In genomic region chr1:5993553-5994510, GRCh38 we compare ENCODE assay signal across 8 cellular contexts. TPM values are rescaled to one million over a fixed set of nuclear protein-coding genes. Genes with fewer than 3 reads are reported as not detected.
DNase-seq lines count a peak whose midpoint lies in the region; ATAC-seq, FAIRE-seq and TF ChIP-seq lines count a peak whose summit lies in the region.

No MANE protein-coding gene starts in this region.

- H3K4me1 ChIP-seq in SJSA1 (replicated peaks) (peaks cover 12% of the 10 kb centered on the region), duodenal mucosa (ENCODE audit: control insufficient read depth in 1 of 2, insufficient read depth in 2 of 2, low read length in 2 of 2) (peaks cover 13 to 25% of the 10 kb centered on the region in 2 donors), neutrophil (ENCODE audit: control insufficient read depth in 1 of 2, insufficient read depth in 1 of 2, low read depth in 1 of 2, low read length in 1 of 2) (peaks cover 35 to 40% of the 10 kb centered on the region in 2 experiments)

- no peaks in the 10 kb centered on the region for H3K27me3 ChIP-seq in SJSA1 (replicated peaks)
- H3K27me3 ChIP-seq in duodenal mucosa (ENCODE audit: control insufficient read depth in 1 of 2, insufficient read depth in 2 of 2, low read length in 2 of 2): peaks cover 11 to 13% of the 10 kb centered on the region in 2 donors
- H3K27me3 ChIP-seq in neutrophil: no peaks in the 10 kb centered on the region

- no peak for TF ChIP-seq CTCF in neutrophil (IDR thresholded peaks at IDR 0.05)

- TF ChIP-seq POLR2A in GM12891 (IDR thresholded peaks at IDR 0.05; ENCODE audit: low read depth, low read length): no peak

- no peak overlapping the region for H3K9ac ChIP-seq in duodenal mucosa (ENCODE audit: low read depth in 1 of 2, low read length in 2 of 2)

- H3K36me3 ChIP-seq in SJSA1: no peaks in the 10 kb centered on the region
- H3K36me3 ChIP-seq in duodenal mucosa (ENCODE audit: control insufficient read depth in 1 of 2, insufficient read depth in 2 of 2, low read length in 2 of 2): no peaks in the 10 kb centered on the region
- peaks cover 20% of the 10 kb centered on the region for H3K36me3 ChIP-seq in neutrophil

- ATAC-seq in HG03439 (IDR thresholded peaks at IDR 0.05; ENCODE audit: unreplicated experiment): no peak
- no peak for ATAC-seq in GM18520 (IDR thresholded peaks at IDR 0.05; ENCODE audit: unreplicated experiment)

- H3K27ac ChIP-seq in SJSA1 (no peak overlapping the region), duodenal mucosa (ENCODE audit: low read depth, low read length) (no peak overlapping the region), neutrophil (peak overlapping the region; percentile 95)

- peak overlapping the region; percentile 64 for H3K4me3 ChIP-seq in SJSA1
- peak overlapping the region; percentile 69 to 78 for H3K4me3 ChIP-seq in duodenal mucosa (ENCODE audit: low read depth in 1 of 2, low read length in 2 of 2)
- peak overlapping the region; percentile 86 to 98 for H3K4me3 ChIP-seq in neutrophil (ENCODE audit: low read depth in 1 of 2, low read length in 1 of 2)

- FAIRE-seq in GM12891 (lab: Jason Lieb, UNC): peak; percentile 20

- H3K9me3 ChIP-seq in SJSA1 (replicated peaks) (no peaks in the 10 kb centered on the region), duodenal mucosa (ENCODE audit: control insufficient read depth in 1 of 2, low read length in 2 of 2) (no peaks in the 10 kb centered on the region), neutrophil (no peaks in the 10 kb centered on the region)

- DNase-seq in GM12891 (ENCODE audit: insufficient read length, low spot score) (no peak), SJSA1 (ENCODE audit: low read depth in 1 of 2, low spot score in 2 of 2) (no peak), GF-D8 (lab: John Stamatoyannopoulos, UW) (no peak), NCI-H446 (lab: John Stamatoyannopoulos, UW) (no peak)

TF ChIP-seq in GM12891, 5 proteins besides CTCF, POLR2A, EP300 and RAD21:
- no peak for TF ChIP-seq POLR2AphosphoS5 (IDR thresholded peaks at IDR 0.05; ENCODE audit: low read depth, low read length)
- TF ChIP-seq TAF1 (IDR thresholded peaks at IDR 0.05; ENCODE audit: low read depth, low read length): no peak
- no peak for TF ChIP-seq POU2F2 (IDR thresholded peaks at IDR 0.05; ENCODE audit: low read depth, low read length)
- TF ChIP-seq SPI1 (IDR thresholded peaks at IDR 0.05; ENCODE audit: low read depth, low read length): peak; percentile 2; the same call in 1 of the 2 replicates

RNA-seq across cellular contexts. Expression of gene NPHP4, which starts 1.6 kb away (rescaled TPM):
- 4.0 TPM for polyA plus RNA-seq in GM12891 (2012; ENCODE audit: low read depth, missing spikeins)
- 3.6 and 4.5 TPM in 2 replicates for total RNA-seq in SJSA1 (2014; rRNA removed; shearing (Covaris generic))

RNA-seq across cellular contexts. Expression of gene KCNAB2, which starts 51.9 kb away (rescaled TPM):
- polyA plus RNA-seq in GM12891 (2012; ENCODE audit: low read depth, missing spikeins): 47.5 TPM
- 3.4 and 3.9 TPM in 2 replicates for total RNA-seq in SJSA1 (2014; rRNA removed; shearing (Covaris generic))
